19 cellular contexts compared by ENCODE assay signal in the genomic region with DNA sequence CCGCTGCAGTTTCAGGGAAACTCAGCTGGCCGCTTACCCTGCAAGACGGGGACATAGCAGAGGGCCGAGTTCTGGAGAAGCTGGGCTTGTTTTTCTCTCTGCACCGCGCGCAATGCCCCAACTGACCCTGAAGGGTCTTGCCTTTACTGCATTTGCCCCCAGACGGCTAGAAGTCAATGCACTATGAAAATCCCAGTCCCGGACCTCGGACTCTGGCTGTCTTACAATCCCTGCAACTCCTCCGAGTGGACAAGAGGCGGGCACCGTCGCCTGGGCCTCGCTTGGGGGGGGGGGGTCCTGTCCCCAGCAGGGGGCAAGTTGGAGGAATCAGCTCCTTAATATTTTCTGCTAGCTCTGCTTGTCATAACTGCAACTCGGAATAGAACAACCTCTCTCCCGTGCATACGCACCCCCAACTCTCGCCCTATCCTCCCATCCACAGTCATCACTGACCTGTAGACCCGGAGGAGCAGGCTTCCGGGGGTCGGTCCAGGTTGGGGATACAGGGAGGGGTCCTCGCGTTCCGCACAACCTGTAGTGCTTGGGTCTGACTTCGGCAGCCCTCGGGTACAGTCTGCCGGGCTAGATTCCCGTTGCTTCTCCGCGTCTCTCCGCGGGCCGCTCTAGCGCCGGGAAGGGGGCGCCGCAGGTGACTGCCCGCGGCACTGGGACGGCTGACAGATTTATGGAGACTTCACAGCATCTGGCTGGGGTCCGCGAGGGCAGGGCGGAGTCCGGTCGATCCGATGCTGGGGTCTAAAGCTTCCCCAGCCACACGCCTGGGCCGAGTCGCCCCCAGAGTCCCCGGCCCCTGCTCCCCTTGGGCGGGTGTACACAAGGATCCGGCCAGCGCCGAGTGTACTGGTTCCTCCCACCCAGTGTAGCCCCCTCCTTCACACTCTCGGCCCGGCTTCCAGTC. TPM values are rescaled to one million over a fixed set of nuclear protein-coding genes. Genes with fewer than 3 reads are reported as not detected.
DNase-seq lines count a peak whose midpoint lies in the region; ATAC-seq, FAIRE-seq and TF ChIP-seq lines count a peak whose summit lies in the region.
"Had no signal": no experiment of that assay in that cellular context is flagged by ENCODE, and none has a peak within 500 bp of the region (broad histone marks: within the 10 kb centered on the region; RNA-seq: fewer than 3 reads in every experiment).

No MANE protein-coding gene starts in this region.

- no peak overlapping the region for H3K9ac ChIP-seq in HepG2 (ENCODE audit: insufficient read depth, low read depth, low read length)
- H3K9ac ChIP-seq in mammary epithelial cell (ENCODE audit: insufficient read depth, low read length): no peak overlapping the region

- peaks cover 100% of the 10 kb centered on the region for H3K27me3 Mint-ChIP-seq in nephron (ENCODE audit: low read depth)
- H3K27me3 Mint-ChIP-seq in type B pancreatic cell: peaks cover 100% of the 10 kb centered on the region

- ATAC-seq in HepG2 (peak; percentile 40), right lobe of liver (no peak), HG03135 (IDR thresholded peaks at IDR 0.05; ENCODE audit: unreplicated experiment) (no peak), HG03432 (IDR thresholded peaks at IDR 0.05; ENCODE audit: unreplicated experiment) (no peak)

- H4K20me1 ChIP-seq in HepG2 (ENCODE audit: insufficient read depth, low read length) (peaks cover 2% of the 10 kb centered on the region; the same call in 1 of the 2 replicates), mammary epithelial cell (ENCODE audit: insufficient read depth, low read length) (no peaks in the 10 kb centered on the region)

- no peaks in the 10 kb centered on the region for H3K36me3 ChIP-seq in HepG2 (replicated peaks in 1 of 2; ENCODE audit: control insufficient read depth in 1 of 2, insufficient read depth in 2 of 2, low read length in 2 of 2)
- no peaks in the 10 kb centered on the region for H3K36me3 ChIP-seq in right lobe of liver
- no peaks in the 10 kb centered on the region for H3K36me3 ChIP-seq in mammary epithelial cell (ENCODE audit: insufficient read depth, low read length)
- H3K36me3 ChIP-seq: colonic mucosa, Peyer's patch, right atrium auricular region had no signal

- CTCF ChIA-PET in HepG2 (lab: Yijun Ruan, JAX; ENCODE audit: low intra/inter-chr PET ratio, low total read pairs): no interaction called here
- CTCF ChIA-PET in mammary epithelial cell (lab: Charles Lee; ENCODE audit: low non-redundant PET): no interaction called here

- intact Hi-C loops in HepG2 (cut with micrococcal nuclease; ENCODE audit: unreplicated experiment): no loop called here
- intact Hi-C loops in right lobe of liver (cut with DNase I): no loop called here
- intact Hi-C loops in mammary epithelial cell (cut with micrococcal nuclease): no loop called here

- dilution Hi-C loops in mammary epithelial cell (cut with HindIII; ENCODE audit: low sequenced_read_pairs): no loop called here

- H3K9me3 Mint-ChIP-seq in nephron (peaks cover 5% of the 10 kb centered on the region), type B pancreatic cell (no peaks in the 10 kb centered on the region)

- peaks cover 23% of the 10 kb centered on the region for H3K4me1 ChIP-seq in HepG2 (ENCODE audit: insufficient read depth, low read length)
- H3K4me1 ChIP-seq in right lobe of liver: peaks cover 0 to 21% (median 3%) of the 10 kb centered on the region in 4 donors
- H3K4me1 ChIP-seq in mammary epithelial cell (ENCODE audit: insufficient read depth, low read length): peaks cover 23% of the 10 kb centered on the region

- in situ Hi-C loops in HepG2 (cut with HindIII; ENCODE audit: extremely low pct_ligation_motif_present, low pct_unique_long_range_greater_than_20kb) (no loop called here), mammary epithelial cell (cut with MboI; ENCODE audit: low sequenced_read_pairs in 2 of 2) (loop anchor here (10.0 to 25.0 kb wide), 3 partner anchors 276 to 466 kb away; no protein-coding TSS in a partner anchor)

- H3K4me3 Mint-ChIP-seq in nephron (peak overlapping the region; percentile 49 to 79 (median 61)), type B pancreatic cell (peak overlapping the region; percentile 71)

- TF ChIP-seq POLR2A in HepG2 (IDR thresholded peaks at IDR 0.05; ENCODE audit: insufficient read depth in 1 of 2, low read depth in 2 of 2, low read length in 2 of 2): no peak
- TF ChIP-seq POLR2A in right lobe of liver (IDR thresholded peaks at IDR 0.05): no peak

- H3K9me3 ChIP-seq in HepG2 (ENCODE audit: low read length) (no peaks in the 10 kb centered on the region), right lobe of liver (no peaks in the 10 kb centered on the region), mammary epithelial cell (replicated peaks; ENCODE audit: insufficient read depth, low read length) (no peaks in the 10 kb centered on the region)
- H3K9me3 ChIP-seq: colonic mucosa, Peyer's patch, right atrium auricular region had no signal

- no peaks in the 10 kb centered on the region for H3K36me3 Mint-ChIP-seq in nephron (ENCODE audit: low read depth)
- H3K36me3 Mint-ChIP-seq in type B pancreatic cell: no peaks in the 10 kb centered on the region

- H2AFZ ChIP-seq in HepG2 (ENCODE audit: low read length) (no peak overlapping the region), mammary epithelial cell (ENCODE audit: low read depth, low read length) (peak overlapping the region; percentile 47)

- H3K79me2 ChIP-seq in HepG2 (ENCODE audit: insufficient read depth, low read length) (no peaks in the 10 kb centered on the region), mammary epithelial cell (ENCODE audit: insufficient read depth, low read length) (no peaks in the 10 kb centered on the region)

- TF ChIP-seq CTCF in HepG2 (CRISPR knock-in tag; IDR thresholded peaks at IDR 0.05): 0 out of 2 replicates have a peak, but pooled peaks have one; percentile 15
- no peak for TF ChIP-seq CTCF in right lobe of liver (IDR thresholded peaks at IDR 0.05)
- TF ChIP-seq CTCF in mammary epithelial cell (conservative IDR thresholded peaks at IDR 0.05 in 1 of 2, IDR thresholded peaks at IDR 0.05 in 1 of 2; ENCODE audit: extremely low read depth in 1 of 2, insufficient read depth in 1 of 2, low read depth in 1 of 2, low read length in 2 of 2): no peak
- TF ChIP-seq CTCF in nephron (IDR thresholded peaks at IDR 0.05; ENCODE audit: unreplicated experiment in 3 of 3): no peak
- no peak for TF ChIP-seq CTCF in type B pancreatic cell (conservative IDR thresholded peaks at IDR 0.05)

- peaks cover 59 to 95% of the 10 kb centered on the region in 2 experiments for H3K27me3 ChIP-seq in HepG2 (ENCODE audit: control insufficient read depth in 1 of 2, insufficient read depth in 2 of 2, low read length in 2 of 2)
- peaks cover 22 to 76% of the 10 kb centered on the region in 2 donors for H3K27me3 ChIP-seq in right lobe of liver
- peaks cover 71% of the 10 kb centered on the region for H3K27me3 ChIP-seq in mammary epithelial cell (ENCODE audit: insufficient read depth, low read length)

- H3K4me3 ChIP-seq in HepG2 (replicated peaks in 1 of 3; ENCODE audit: insufficient read depth in 1 of 3, low read depth in 2 of 3, low read length in 3 of 3): peak overlapping the region in 2 of 3 experiments; percentile 1 to 38; a peak in 2 of 6 replicates
- no peak overlapping the region for H3K4me3 ChIP-seq in right lobe of liver
- H3K4me3 ChIP-seq in mammary epithelial cell (replicated peaks in 1 of 3; ENCODE audit: insufficient read depth in 1 of 3, low read depth in 2 of 3, low read length in 3 of 3): no peak overlapping the region

- peaks cover 50% of the 10 kb centered on the region for H3K4me1 Mint-ChIP-seq in nephron
- H3K4me1 Mint-ChIP-seq in type B pancreatic cell (ENCODE audit: unreplicated experiment): peaks cover 27% of the 10 kb centered on the region

- POLR2A ChIA-PET in HepG2 (lab: Yijun Ruan, JAX): no interaction called here

- H3K27ac ChIP-seq in HepG2 (ENCODE audit: extremely low read length, insufficient read depth, low read length): no peak overlapping the region
- no peak overlapping the region for H3K27ac ChIP-seq in right lobe of liver
- no peak overlapping the region for H3K27ac ChIP-seq in mammary epithelial cell (ENCODE audit: insufficient read depth, low read depth, low read length)
- H3K27ac ChIP-seq: C4-2B, colonic mucosa, Peyer's patch, right atrium auricular region had no signal

- TF ChIP-seq EP300 in HepG2 (IDR thresholded peaks at IDR 0.05; ENCODE audit: low read depth in 2 of 2, low read length in 2 of 2) (no peak), HepG2 (CRISPR knock-in tag; IDR thresholded peaks at IDR 0.05; ENCODE audit: borderline replicate concordance) (no peak)

- no peak overlapping the region for H3K27ac Mint-ChIP-seq in nephron
- no peak overlapping the region for H3K27ac Mint-ChIP-seq in type B pancreatic cell
- H3K27ac Mint-ChIP-seq: activated naive CD8-positive, alpha-beta T cell treated with anti-CD3 and anti-CD28 coated beads for 36 hours had no signal

- 5% methylated on average over 57 of the region's 57 CpGs for WGBS in HepG2 (ENCODE audit: low lambda C conversion rate)
- 5% methylated on average over 18 of the region's 57 CpGs for WGBS in right lobe of liver (ENCODE audit: insufficient coverage, low coverage, low lambda C conversion rate, missing lambda C conversion rate)
- WGBS in mammary epithelial cell (ENCODE audit: low coverage, missing lambda C conversion rate): 8% methylated on average over 17 of the region's 57 CpGs

- no TSS peak for BruUV-seq in HepG2 (replicated peaks; lab: Mats Ljungman, UMichigan)
- BruUV-seq in mammary epithelial cell (replicated peaks; lab: Mats Ljungman, UMichigan): no TSS peak

- no peak for FAIRE-seq in HepG2 (lab: Jason Lieb, UNC)
- FAIRE-seq: GM18507 had no signal

- H3K4me2 ChIP-seq in HepG2 (ENCODE audit: low read depth, low read length) (peak overlapping the region; percentile 24), mammary epithelial cell (ENCODE audit: insufficient read depth, low read depth, low read length) (peak overlapping the region; percentile 41)

- no peak for TF ChIP-seq RAD21 in HepG2 (CRISPR knock-in tag; IDR thresholded peaks at IDR 0.05)

- DNase-seq in HepG2 (ENCODE audit: low spot score): no peak
- DNase-seq in right lobe of liver: no peak
- no peak for DNase-seq in mammary epithelial cell
- no peak for DNase-seq in type B pancreatic cell (ENCODE audit: extremely low spot score, unreplicated experiment)
- DNase-seq in ureter (ENCODE audit: low spot score): no peak
- DNase-seq: activated CD8-positive, alpha-beta memory T cell treated with anti-CD3 and anti-CD28 coated beads for 24 hours; activated naive CD8-positive, alpha-beta T cell treated with anti-CD3 and anti-CD28 coated beads for 36 hours; colonic mucosa; NCI-H446; T-helper 9 cell had no signal

RNA-seq across cellular contexts. Expression of gene PAX9, which starts 3.3 kb away (rescaled TPM):
- not detected in 2 replicates for total RNA-seq in HepG2 (2016; rRNA removed; fragmentation: Illumina TruSeq; extraction: Trizol)
- total RNA-seq in HepG2 (2016; cell fraction: cytosol; rRNA removed; fragmentation: Illumina TruSeq; extraction: Trizol; ENCODE audit: low read depth): not detected in 2 replicates
- not detected in 2 replicates for total RNA-seq in HepG2 (2016; cell fraction: insoluble cytoplasmic fraction; rRNA removed; fragmentation: Illumina TruSeq; extraction: Trizol)
- total RNA-seq in HepG2 (2016; cell fraction: membrane; rRNA removed; fragmentation: Illumina TruSeq; extraction: Trizol): not detected in 2 replicates
- not detected in 2 replicates for total RNA-seq in HepG2 (2016; cell fraction: nucleus; rRNA removed; fragmentation: Illumina TruSeq; extraction: Trizol)
- polyA plus RNA-seq in HepG2 (2011; rRNA removed): 0.03 TPM in 2 replicates
- not detected in 2 replicates for polyA plus RNA-seq in HepG2 (2011; cell fraction: cytosol; rRNA removed)
- polyA plus RNA-seq in HepG2 (2011; cell fraction: nucleus; rRNA removed): 0.24 TPM in 1 of 2 replicates, not detected in the other
- polyA plus RNA-seq in HepG2 (2012): 0.04 and 0.09 TPM in 2 replicates
- polyA plus RNA-seq in HepG2 (2016; cell fraction: cytosol; fragmentation: Illumina TruSeq; extraction: Trizol; ENCODE audit: low read depth): not detected in 2 replicates
- not detected in 2 replicates for polyA plus RNA-seq in HepG2 (2016; cell fraction: insoluble cytoplasmic fraction; fragmentation: Illumina TruSeq; extraction: Trizol; ENCODE audit: low read depth)
- polyA plus RNA-seq in HepG2 (2016; cell fraction: membrane; fragmentation: Illumina TruSeq; extraction: Trizol; ENCODE audit: low read depth): not detected in 2 replicates
- not detected in 2 replicates for polyA plus RNA-seq in HepG2 (2016; cell fraction: nucleus; fragmentation: Illumina TruSeq; extraction: Trizol; ENCODE audit: insufficient read depth, low read depth)
- 2.0 TPM in 1 of 2 replicates, not detected in the other for polyA minus RNA-seq in HepG2 (2011; rRNA and poly(A)+ RNA removed; ENCODE audit: low replicate concordance)
- not detected in 2 replicates for polyA minus RNA-seq in HepG2 (2011; cell fraction: cytosol; rRNA and poly(A)+ RNA removed)
- 0.13 TPM in 1 of 2 replicates, not detected in the other for polyA minus RNA-seq in HepG2 (2011; cell fraction: nucleus; rRNA and poly(A)+ RNA removed)
- not detected for total RNA-seq in right lobe of liver
- total RNA-seq in mammary epithelial cell: 1 to 10 TPM; 3.7 to 5.4 TPM
- polyA plus RNA-seq in mammary epithelial cell: 1.00 TPM
- polyA minus RNA-seq in mammary epithelial cell: 0.16 TPM
- 5.6 and 6.3 TPM in 2 replicates for total RNA-seq in type B pancreatic cell (ENCODE audit: low replicate concordance)
- 2.1 TPM for total RNA-seq in ureter
- total RNA-seq: activated naive CD8-positive, alpha-beta T cell treated with anti-CD3 and anti-CD28 coated beads for 36 hours; G401; mucosa of gallbladder; Peyer's patch; right atrium auricular region had no signal

Comparison
In these comparisons a context has a peak if more than half of its experiments do, and no peak if none do; other contexts are left out.
1. H3K4me3 ChIP-seq: peak in HepG2 (2 of 3); none in right lobe of liver (0 of 3) and mammary epithelial cell (0 of 3).